ENCODE assay signal across 19 cellular contexts in the genomic region with DNA sequence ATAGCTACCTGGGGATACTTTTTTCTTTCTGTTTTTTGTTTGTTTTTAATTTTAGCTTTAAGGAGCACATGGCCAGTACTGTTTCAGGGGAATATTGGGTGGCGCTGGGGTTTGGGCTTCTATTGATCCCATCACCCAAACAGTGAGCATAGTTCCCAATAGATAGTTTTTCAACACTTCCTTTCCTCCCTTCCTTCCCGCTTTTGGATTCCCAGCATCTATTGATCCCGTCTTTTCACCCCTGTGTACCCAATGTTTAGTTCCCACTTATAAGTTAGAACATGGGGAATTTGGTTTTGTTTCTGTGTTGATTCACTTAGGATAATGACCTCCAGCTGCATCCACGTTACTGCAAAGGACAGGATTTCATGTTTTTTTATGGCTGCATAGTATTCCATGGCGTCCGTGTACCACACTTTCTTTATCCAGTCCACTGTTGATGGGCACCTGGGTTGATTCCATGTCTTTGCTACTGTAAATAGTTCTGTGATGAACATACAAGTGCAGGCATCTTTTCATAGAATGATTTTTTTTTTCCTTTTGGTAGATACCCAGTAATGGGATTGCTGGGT.
"Had no signal": no experiment of that assay in that cellular context is flagged by ENCODE, and none has a peak within 500 bp of the region (broad histone marks: within the 10 kb centered on the region; RNA-seq: fewer than 3 reads in every experiment).

No MANE protein-coding gene starts in this region.

- H3K4me3 Mint-ChIP-seq: activated CD4-positive, alpha-beta T cell treated with anti-CD3 and anti-CD28 coated beads, Interleukin-2, amount 10 ng/mL, durations not matched to agents 24 days and 14 days; activated naive CD4-positive, alpha-beta T cell treated with anti-CD3 and anti-CD28 coated beads, Interleukin-2, amount 10 ng/mL, durations not matched to agents 7 days and 5 days; endodermal cell; naive thymus-derived CD8-positive, alpha-beta T cell; stimulated activated naive CD8-positive, alpha-beta T cell treated with anti-CD3 and anti-CD28 coated beads, Interleukin-15, amount 100 ng/mL, for 72 hours had no signal

- ATAC-seq: left lobe of liver; naive thymus-derived CD8-positive, alpha-beta T cell; right lobe of liver; SK-N-SH treated with all-trans-retinoic acid at 6 μM for 48 hours; stimulated activated naive CD8-positive, alpha-beta T cell treated with anti-CD3 and anti-CD28 coated beads, Interleukin-15, amount 100 ng/mL, for 72 hours; upper lobe of right lung had no signal

- H3K27ac Mint-ChIP-seq: activated CD4-positive, alpha-beta T cell treated with anti-CD3 and anti-CD28 coated beads, Interleukin-2, amount 10 ng/mL, durations not matched to agents 24 days and 14 days; activated naive CD4-positive, alpha-beta T cell treated with anti-CD3 and anti-CD28 coated beads, Interleukin-2, amount 10 ng/mL, durations not matched to agents 7 days and 5 days; activated T-helper 2 cell treated with anti-CD3 and anti-CD28 coated beads, Interferon-gamma antibody, Interleukin-2, Interleukin-4, amounts not matched to agents 10 μg/mL and 5 μg/mL and 100 μg/mL, durations not matched to agents 14 hours and 24 hours and 36 hours; endodermal cell had no signal

- H3K27ac ChIP-seq: adrenal gland, right lobe of liver, testis, upper lobe of right lung had no signal

- H3K9me3 Mint-ChIP-seq: activated CD4-positive, alpha-beta T cell treated with anti-CD3 and anti-CD28 coated beads, Interleukin-2, amount 10 ng/mL, durations not matched to agents 24 days and 14 days; activated naive CD4-positive, alpha-beta T cell treated with anti-CD3 and anti-CD28 coated beads, Interleukin-2, amount 10 ng/mL, durations not matched to agents 7 days and 5 days; naive thymus-derived CD8-positive, alpha-beta T cell; stimulated activated naive CD8-positive, alpha-beta T cell treated with anti-CD3 and anti-CD28 coated beads, Interleukin-15, amount 100 ng/mL, for 72 hours had no signal

- DNase-seq: activated CD4-positive, alpha-beta T cell treated with anti-CD3 and anti-CD28 coated beads, Interleukin-2, amount 10 ng/mL, durations not matched to agents 24 days and 14 days; activated CD8-positive, alpha-beta memory T cell treated with anti-CD3 and anti-CD28 coated beads for 24 hours; activated naive CD4-positive, alpha-beta T cell treated with anti-CD3 and anti-CD28 coated beads, Interleukin-2, amount 10 ng/mL, durations not matched to agents 7 days and 5 days; activated T-cell treated with anti-CD3 and anti-CD28 coated beads for 4 hours; adrenal gland; endodermal cell; erythroblast; islet precursor cell; mammary epithelial cell; naive thymus-derived CD8-positive, alpha-beta T cell; nucleus accumbens; right lobe of liver; stimulated activated naive CD8-positive, alpha-beta T cell treated with anti-CD3 and anti-CD28 coated beads, Interleukin-15, amount 100 ng/mL, for 72 hours; T-helper 2 cell; testis; upper lobe of right lung had no signal

- H3K27me3 ChIP-seq: adrenal gland, right lobe of liver, testis, upper lobe of right lung had no signal

- H3K9me3 ChIP-seq: adrenal gland, right lobe of liver, testis, upper lobe of right lung had no signal

- H3K27me3 Mint-ChIP-seq: activated CD4-positive, alpha-beta T cell treated with anti-CD3 and anti-CD28 coated beads, Interleukin-2, amount 10 ng/mL, durations not matched to agents 24 days and 14 days; activated naive CD4-positive, alpha-beta T cell treated with anti-CD3 and anti-CD28 coated beads, Interleukin-2, amount 10 ng/mL, durations not matched to agents 7 days and 5 days; naive thymus-derived CD8-positive, alpha-beta T cell; stimulated activated naive CD8-positive, alpha-beta T cell treated with anti-CD3 and anti-CD28 coated beads, Interleukin-15, amount 100 ng/mL, for 72 hours had no signal

- H3K4me3 ChIP-seq: adrenal gland, right lobe of liver, testis, upper lobe of right lung had no signal
